Comparison of ENCODE assay signal across 9 cellular contexts in genomic region chr9:136900988-136901515, GRCh38. TPM values are rescaled to one million over a fixed set of nuclear protein-coding genes. Genes with fewer than 3 reads are reported as not detected.
DNase-seq lines count a peak whose midpoint lies in the region; ATAC-seq, FAIRE-seq and TF ChIP-seq lines count a peak whose summit lies in the region.
"Had no signal": no experiment of that assay in that cellular context is flagged by ENCODE, and none has a peak within 500 bp of the region (broad histone marks: within the 10 kb centered on the region; RNA-seq: fewer than 3 reads in every experiment).

No MANE protein-coding gene starts in this region.

- peaks cover 34% of the 10 kb centered on the region for H3K36me3 Mint-ChIP-seq in WTC11

- no peaks in the 10 kb centered on the region for H3K9me3 ChIP-seq in GM23248 (ENCODE audit: low read depth)
- H3K9me3 ChIP-seq in small intestine (ENCODE audit: control insufficient read depth, low read depth) = no peaks in the 10 kb centered on the region

- in situ Hi-C loops in GM23248 (cut with MboI) = no loop called here

- peak overlapping the region; percentile 64 for H3K9ac ChIP-seq in GM23248

- 73 to 76% methylated on average over 13 of the region's 13 CpGs for WGBS in GM23248 (ENCODE audit: low coverage in 1 of 2, low lambda C conversion rate in 2 of 2, missing lambda C conversion rate in 2 of 2), 2 experiments
- 68 to 74% (median 70%) methylated on average over 13 of the region's 13 CpGs for WGBS in small intestine, 3 donors

- peaks cover 11% of the 10 kb centered on the region for H3F3A ChIP-seq in GM23248 (ENCODE audit: insufficient read depth)

- DNase-seq in GM23248 (no peak), WTC11 (ENCODE audit: low spot score) (no peak), fibroblast of villous mesenchyme (ENCODE audit: low read depth) (peak; percentile 10), small intestine (no peak), superior temporal gyrus (ENCODE audit: extremely low spot score) (no peak), hypothalamus (lab: John Stamatoyannopoulos, UW) (no peak)
- DNase-seq in stimulated activated CD4-positive, alpha-beta T cell treated with anti-CD3 and anti-CD28 coated beads, Interleukin-2, amount 100 ng/mL, for 48 hours = no peak
- DNase-seq: NCI-H187 treated with DMSO at 0.1 percent for 48 hours had no signal

- no peak for TF ChIP-seq CTCF in WTC11 (IDR thresholded peaks at IDR 0.05)
- no peak for TF ChIP-seq CTCF in fibroblast of villous mesenchyme (IDR thresholded peaks at IDR 0.05; ENCODE audit: insufficient read depth, low read depth, low read length)

- peak overlapping the region; percentile 26 for H2AFZ ChIP-seq in GM23248

- H3K4me3 Mint-ChIP-seq in WTC11 = no peak overlapping the region

- H3K36me3 ChIP-seq in GM23248 (ENCODE audit: low read depth) = peaks cover 3% of the 10 kb centered on the region; the same call in 1 of the 2 replicates
- H3K36me3 ChIP-seq in small intestine (ENCODE audit: control insufficient read depth in 2 of 2, insufficient read depth in 2 of 2, low read length in 2 of 2) = no peaks in the 10 kb centered on the region

- peaks cover 19% of the 10 kb centered on the region for H3K4me1 ChIP-seq in GM23248 (ENCODE audit: insufficient read depth)
- H3K4me1 ChIP-seq in small intestine (ENCODE audit: control insufficient read depth in 2 of 2, insufficient read depth in 1 of 2, low read depth in 1 of 2, low read length in 1 of 2) = peaks cover 3 to 9% of the 10 kb centered on the region in 2 donors

- H3K9me3 Mint-ChIP-seq in WTC11 = no peaks in the 10 kb centered on the region

- H3K79me2 ChIP-seq in GM23248 (ENCODE audit: insufficient read depth) = peaks cover 38% of the 10 kb centered on the region

- no peaks in the 10 kb centered on the region for H4K20me1 ChIP-seq in GM23248 (ENCODE audit: insufficient read depth)

- H3K9me2 ChIP-seq in GM23248 (ENCODE audit: insufficient read depth) = no peaks in the 10 kb centered on the region

- CTCF ChIA-PET in WTC11 (lab: Charles Lee) = no interaction called here

- no peaks in the 10 kb centered on the region for H3K27me3 Mint-ChIP-seq in WTC11 (ENCODE audit: low read depth)

- peak overlapping the region; percentile 30 for H3K4me2 ChIP-seq in GM23248 (ENCODE audit: unreplicated experiment)

- ATAC-seq in WTC11 = no peak
- ATAC-seq in GM21786 (IDR thresholded peaks at IDR 0.05; ENCODE audit: unreplicated experiment) = no peak

- no peak for FAIRE-seq in small intestine (lab: Jason Lieb, UNC)

- H3K27me3 ChIP-seq in GM23248 (replicated peaks; ENCODE audit: insufficient read depth) (no peaks in the 10 kb centered on the region), small intestine (ENCODE audit: control insufficient read depth in 2 of 2, insufficient read depth in 2 of 2, low read length in 2 of 2) (no peaks in the 10 kb centered on the region)

- H3K4me1 Mint-ChIP-seq in WTC11 = no peaks in the 10 kb centered on the region

- POLR2A ChIA-PET in WTC11 (lab: Charles Lee) = no interaction called here

- H3K27ac Mint-ChIP-seq in WTC11 = 0 out of 2 replicates have a peak overlapping the region, but pooled peaks have one; percentile 36

- H3K27ac ChIP-seq in GM23248 (peak overlapping the region; percentile 67), small intestine (ENCODE audit: low read depth in 1 of 2, low read length in 1 of 2) (peak overlapping the region; percentile 94 to 98)

- H3K4me3 ChIP-seq in GM23248 (no peak overlapping the region), fibroblast of villous mesenchyme (ENCODE audit: low read depth, low read length) (no peak overlapping the region), small intestine (ENCODE audit: low read depth in 1 of 2, low read length in 2 of 2) (no peak overlapping the region)

TF ChIP-seq in WTC11, 78 proteins besides CTCF, POLR2A, EP300 and RAD21:
- TF ChIP-seq GRHL2 (CRISPR knock-in tag; IDR thresholded peaks at IDR 0.05; ENCODE audit: insufficient replicate concordance, severe bottlenecking) (no peak), PRDM15 (CRISPR knock-in tag; IDR thresholded peaks at IDR 0.05) (no peak)

RNA-seq across cellular contexts. Expression of gene TRAF2, which starts 14.7 kb away (rescaled TPM):
- total RNA-seq in GM23248 (2014; rRNA removed; shearing (Covaris generic)) = 8.1 and 11.5 TPM in 2 replicates
- polyA plus RNA-seq in GM23248 (2016; fragmentation: Nextera tagmentation; extraction: Ambion mirVana) = 14.3 and 15.0 TPM in 2 replicates
- total RNA-seq in WTC11 (2021) = 55.0 to 62.5 TPM (median 61.3 TPM) in 3 replicates
- total RNA-seq in fibroblast of villous mesenchyme = 11.0 and 16.8 TPM in 2 replicates
- polyA plus RNA-seq in small intestine = 10 to 100 TPM; 11.2 to 14.3 (median 13.2) TPM

RNA-seq across cellular contexts. Expression of gene EDF1, which starts 34.9 kb away (rescaled TPM):
- 299 and 305 TPM in 2 replicates for total RNA-seq in GM23248 (2014; rRNA removed; shearing (Covaris generic))
- polyA plus RNA-seq in GM23248 (2016; fragmentation: Nextera tagmentation; extraction: Ambion mirVana) (567 and 586 TPM in 2 replicates), small intestine (1,000 to 10,000 TPM in 2 of 3 donors, 100 to 1,000 TPM in 1; 556 to 1,582 (median 1,437) TPM)
- total RNA-seq in WTC11 (2021) (312 to 334 TPM (median 328 TPM) in 3 replicates), fibroblast of villous mesenchyme (146 and 163 TPM in 2 replicates)

RNA-seq across cellular contexts. Expression of gene FBXW5, which starts 43.5 kb away (rescaled TPM):
- 234 and 259 TPM in 2 replicates for total RNA-seq in GM23248 (2014; rRNA removed; shearing (Covaris generic))
- polyA plus RNA-seq in GM23248 (2016; fragmentation: Nextera tagmentation; extraction: Ambion mirVana) (110 and 113 TPM in 2 replicates), small intestine (100 to 1,000 TPM; 125 to 262 (median 238) TPM)
- total RNA-seq in WTC11 (2021) (58.2 to 70.5 TPM (median 63.9 TPM) in 3 replicates), fibroblast of villous mesenchyme (104 and 115 TPM in 2 replicates)

RNA-seq across cellular contexts. Expression of gene C8G, which starts 44.0 kb away (rescaled TPM):
- not detected in 2 replicates for total RNA-seq in GM23248 (2014; rRNA removed; shearing (Covaris generic))
- polyA plus RNA-seq in GM23248 (2016; fragmentation: Nextera tagmentation; extraction: Ambion mirVana) (0.49 TPM in 1 of 2 replicates, not detected in the other), small intestine (100 to 1,000 TPM in 1 of 3 donors, 10 to 100 TPM in 2; 13.6 to 106 (median 81.4) TPM)
- total RNA-seq in WTC11 (2021) (0.85 to 1.7 TPM (median 1.5 TPM) in 3 replicates), fibroblast of villous mesenchyme (0.86 TPM in 1 of 2 replicates, not detected in the other)

RNA-seq across cellular contexts. Expression of gene MAMDC4, which starts 48.9 kb away (rescaled TPM):
- 1.1 and 2.3 TPM in 2 replicates for total RNA-seq in GM23248 (2014; rRNA removed; shearing (Covaris generic))
- polyA plus RNA-seq in GM23248 (2016; fragmentation: Nextera tagmentation; extraction: Ambion mirVana) (0.35 and 0.43 TPM in 2 replicates), small intestine (1 to 10 TPM; 4.6 to 8.9 (median 8.9) TPM)
- total RNA-seq in WTC11 (2021) (6.7 to 12.1 TPM (median 10.9 TPM) in 3 replicates), fibroblast of villous mesenchyme (1.6 and 3.0 TPM in 2 replicates)
